In genomic region chr1:26034504-26035202, GRCh38 we compare ENCODE assay signal across 8 cellular contexts. TPM values are rescaled to one million over a fixed set of nuclear protein-coding genes. Genes with fewer than 3 reads are reported as not detected.
DNase-seq lines count a peak whose midpoint lies in the region; ATAC-seq and TF ChIP-seq lines count a peak whose summit lies in the region.

No MANE protein-coding gene starts in this region.

- H3K36me3 ChIP-seq in GM23248 (ENCODE audit: low read depth) (no peaks in the 10 kb centered on the region), SJCRH30 (peaks cover 15% of the 10 kb centered on the region), skeletal muscle satellite cell (ENCODE audit: insufficient read depth, low read length) (no peaks in the 10 kb centered on the region)

- no peak for ATAC-seq in HG02840 (IDR thresholded peaks at IDR 0.05; ENCODE audit: low FRiP score, unreplicated experiment)

- peak overlapping the region; percentile 88 for H3K4me3 ChIP-seq in GM23248
- peak overlapping the region; percentile 59 for H3K4me3 ChIP-seq in SJCRH30
- H3K4me3 ChIP-seq in fibroblast of pulmonary artery (replicated peaks; ENCODE audit: low read depth, low read length): peak overlapping the region; percentile 81
- peak overlapping the region; percentile 82 for H3K4me3 ChIP-seq in skeletal muscle satellite cell (ENCODE audit: low read length)

- TF ChIP-seq CTCF in fibroblast of pulmonary artery (IDR thresholded peaks at IDR 0.05; ENCODE audit: low read length, missing control alignments): no peak

- no peaks in the 10 kb centered on the region for H3K9me2 ChIP-seq in GM23248 (ENCODE audit: insufficient read depth)

- 0 out of 2 replicates have a peak, but pooled peaks cover 13% of the 10 kb centered on the region for H3F3A ChIP-seq in GM23248 (ENCODE audit: insufficient read depth)

- H3K9ac ChIP-seq in GM23248: peak overlapping the region; percentile 64
- H3K9ac ChIP-seq in skeletal muscle satellite cell (ENCODE audit: low read depth, low read length): peak overlapping the region; percentile 12

- H3K4me2 ChIP-seq in GM23248 (ENCODE audit: unreplicated experiment) (peak overlapping the region; percentile 84), skeletal muscle satellite cell (ENCODE audit: low read length) (peak overlapping the region; percentile 97)

- DNase-seq in GM23248 (no peak), SJCRH30 (no peak), fibroblast of pulmonary artery (ENCODE audit: low read depth) (no peak), NCI-H2196 treated with DMSO at 0.1 percent for 48 hours (lab: John Stamatoyannopoulos, UW; ENCODE audit: unreplicated experiment) (no peak), LoVo (ENCODE audit: low spot score) (no peak), SIG-M5 (lab: John Stamatoyannopoulos, UW) (no peak)

- H3K4me1 ChIP-seq in GM23248 (ENCODE audit: insufficient read depth): peaks cover 17% of the 10 kb centered on the region
- peaks cover 8% of the 10 kb centered on the region for H3K4me1 ChIP-seq in SJCRH30
- H3K4me1 ChIP-seq in skeletal muscle satellite cell (ENCODE audit: control insufficient read depth, insufficient read depth, low read length): peaks cover 15% of the 10 kb centered on the region

- in situ Hi-C loops in GM23248 (cut with MboI): no loop called here

- 29 to 39% methylated on average over 11 to 15 of the region's 15 CpGs for WGBS in GM23248 (ENCODE audit: low coverage in 1 of 2, low lambda C conversion rate in 2 of 2, missing lambda C conversion rate in 2 of 2), 2 experiments

- H2AFZ ChIP-seq in GM23248: peak overlapping the region; percentile 95

- H3K9me3 ChIP-seq in GM23248 (ENCODE audit: low read depth) (no peaks in the 10 kb centered on the region), SJCRH30 (replicated peaks) (no peaks in the 10 kb centered on the region), skeletal muscle satellite cell (replicated peaks; ENCODE audit: low read length) (no peaks in the 10 kb centered on the region)

- H3K79me2 ChIP-seq in GM23248 (ENCODE audit: insufficient read depth): no peaks in the 10 kb centered on the region

- no peaks in the 10 kb centered on the region for H4K20me1 ChIP-seq in GM23248 (ENCODE audit: insufficient read depth)

- no peak overlapping the region for H3K27ac ChIP-seq in GM23248
- no peak overlapping the region; the same call in 1 of the 2 replicates for H3K27ac ChIP-seq in SJCRH30

- H3K27me3 ChIP-seq in GM23248 (replicated peaks; ENCODE audit: insufficient read depth) (no peaks in the 10 kb centered on the region), SJCRH30 (no peaks in the 10 kb centered on the region), skeletal muscle satellite cell (ENCODE audit: control insufficient read depth, insufficient read depth, low read length) (peaks cover 19% of the 10 kb centered on the region)

RNA-seq across cellular contexts. Expression of gene SLC30A2, which starts 11.3 kb away (rescaled TPM):
- total RNA-seq in GM23248 (2014; rRNA removed; shearing (Covaris generic)): not detected in 2 replicates
- polyA plus RNA-seq in GM23248 (2016; fragmentation: Nextera tagmentation; extraction: Ambion mirVana): 0.14 TPM in 1 of 2 replicates, not detected in the other
- total RNA-seq in SJCRH30 (2014; rRNA removed; shearing (Covaris generic)): 0.08 and 0.26 TPM in 2 replicates
- not detected in 2 replicates for total RNA-seq in skeletal muscle satellite cell (2012; rRNA removed)

RNA-seq across cellular contexts. Expression of gene EXTL1, which starts 13.1 kb away (rescaled TPM):
- total RNA-seq in GM23248 (2014; rRNA removed; shearing (Covaris generic)): 3.4 and 5.5 TPM in 2 replicates
- 5.9 and 6.4 TPM in 2 replicates for polyA plus RNA-seq in GM23248 (2016; fragmentation: Nextera tagmentation; extraction: Ambion mirVana)
- 32.7 and 38.7 TPM in 2 replicates for total RNA-seq in SJCRH30 (2014; rRNA removed; shearing (Covaris generic))
- total RNA-seq in skeletal muscle satellite cell (2012; rRNA removed): under 0.01 TPM in 1 of 2 replicates, not detected in the other

RNA-seq across cellular contexts. Expression of gene TRIM63, which starts 32.8 kb away (rescaled TPM):
- not detected in 2 replicates for total RNA-seq in GM23248 (2014; rRNA removed; shearing (Covaris generic))
- not detected in 2 replicates for polyA plus RNA-seq in GM23248 (2016; fragmentation: Nextera tagmentation; extraction: Ambion mirVana)
- total RNA-seq in SJCRH30 (2014; rRNA removed; shearing (Covaris generic)): not detected in 2 replicates
- 0.25 TPM in 1 of 2 replicates, not detected in the other for total RNA-seq in skeletal muscle satellite cell (2012; rRNA removed)

RNA-seq across cellular contexts. Expression of gene PAFAH2, which starts 36.8 kb away (rescaled TPM):
- total RNA-seq in GM23248 (2014; rRNA removed; shearing (Covaris generic)): 10.7 and 11.9 TPM in 2 replicates
- 9.5 and 10.0 TPM in 2 replicates for polyA plus RNA-seq in GM23248 (2016; fragmentation: Nextera tagmentation; extraction: Ambion mirVana)
- 3.8 and 4.0 TPM in 2 replicates for total RNA-seq in SJCRH30 (2014; rRNA removed; shearing (Covaris generic))
- total RNA-seq in skeletal muscle satellite cell (2012; rRNA removed): 6.8 and 7.0 TPM in 2 replicates
